In genomic region chr3:128280466-128281455, GRCh38 we compare ENCODE assay signal across 13 cellular contexts.
DNase-seq lines count a peak whose midpoint lies in the region; ATAC-seq, FAIRE-seq and TF ChIP-seq lines count a peak whose summit lies in the region.
"Had no signal": no experiment of that assay in that cellular context is flagged by ENCODE, and none has a peak within 500 bp of the region (broad histone marks: within the 10 kb centered on the region; RNA-seq: fewer than 3 reads in every experiment).

No MANE protein-coding gene starts in this region.

- WGBS in ovary, 3 donors: 44 to 49% (median 45%) methylated on average over 10 of the region's 10 CpGs

- no peaks in the 10 kb centered on the region for H3K9me3 ChIP-seq in HUES48 (ENCODE audit: control insufficient read depth, insufficient read depth, low read length)
- no peaks in the 10 kb centered on the region for H3K9me3 ChIP-seq in ovary
- H3K9me3 ChIP-seq: SK-N-SH had no signal

- H3K4me1 ChIP-seq in HUES48 (ENCODE audit: control insufficient read depth, insufficient read depth, low read length) (peaks cover 61% of the 10 kb centered on the region), ovary (ENCODE audit: insufficient read depth) (peaks cover 36% of the 10 kb centered on the region)

- TF ChIP-seq POLR2A in ovary (IDR thresholded peaks at IDR 0.05): no peak

- FAIRE-seq in RCC 7860 (lab: Jason Lieb, UNC): no peak

- no peak for ATAC-seq in HG03175 (IDR thresholded peaks at IDR 0.05; ENCODE audit: unreplicated experiment)
- ATAC-seq: left cardiac atrium; stimulated activated memory B cell treated with anti-CD40 and anti-IgM and Interleukin-4, amounts not matched to agents 10 μg/mL and 1 μg/mL and 100 μg/mL, for 72 hours had no signal

- DNase-seq in NCI-H510A (lab: John Stamatoyannopoulos, UW) (peak; percentile 35), epithelial cell of esophagus (ENCODE audit: low read depth) (peak; percentile 11), ovary (no peak), RCC 7860 (ENCODE audit: low spot score) (no peak), GF-D8 (lab: John Stamatoyannopoulos, UW) (no peak)
- DNase-seq: activated gamma-delta T cell treated with Interleukin-2 at 50 U/mL for 16 hours; CD4-positive, alpha-beta T cell; left cardiac atrium; NCI-H446; SK-N-SH had no signal

- no peak for TF ChIP-seq EP300 in ovary (IDR thresholded peaks at IDR 0.05)

- TF ChIP-seq CTCF in epithelial cell of esophagus (IDR thresholded peaks at IDR 0.05; ENCODE audit: insufficient read depth, low read depth, low read length, missing control alignments) (no peak), ovary (IDR thresholded peaks at IDR 0.05) (no peak)

- peak overlapping the region; percentile 75 for H3K27ac ChIP-seq in HUES48 (ENCODE audit: low read depth, low read length)
- peak overlapping the region; percentile 25 to 68 for H3K27ac ChIP-seq in ovary

- H3K36me3 ChIP-seq in HUES48 (ENCODE audit: control insufficient read depth, insufficient read depth, low read length) (no peaks in the 10 kb centered on the region), ovary (no peaks in the 10 kb centered on the region)

- H3K27me3 ChIP-seq in HUES48 (ENCODE audit: control insufficient read depth, insufficient read depth, low read length) (peaks cover 13% of the 10 kb centered on the region), ovary (no peaks in the 10 kb centered on the region)

- intact Hi-C loops in ovary (cut with DNase I): no loop called here

- peak overlapping the region; percentile 13; the same call in 1 of the 2 replicates for H3K9ac ChIP-seq in HUES48 (ENCODE audit: low read depth, low read length)
- H3K9ac ChIP-seq: SK-N-SH had no signal

- H3K4me3 ChIP-seq in HUES48 (ENCODE audit: low read depth, low read length) (peak overlapping the region; percentile 10; the same call in 1 of the 2 replicates), epithelial cell of esophagus (ENCODE audit: low read length) (no peak overlapping the region), ovary (no peak overlapping the region)

Comparison
In these comparisons a context has a peak if more than half of its experiments do, and no peak if none do; other contexts are left out.
1. DNase-seq: peak in NCI-H510A (single experiment) and epithelial cell of esophagus (single experiment); none in ovary (0 of 5), RCC 7860 (single experiment) and GF-D8 (single experiment).